In genomic region chr5:143249851-143250250, GRCh38 we compare ENCODE assay signal across 16 cellular contexts.
"Had no signal": no experiment of that assay in that cellular context is flagged by ENCODE, and none has a peak within 500 bp of the region (broad histone marks: within the 10 kb centered on the region; RNA-seq: fewer than 3 reads in every experiment).

No MANE protein-coding gene starts in this region.

- DNase-seq: activated CD4-positive, alpha-beta T cell treated with anti-CD3 and anti-CD28 coated beads, Interleukin-2, amount 10 ng/mL, durations not matched to agents 7 days and 5 days; activated CD4-positive, CD25-positive, alpha-beta regulatory T cell; activated naive CD4-positive, alpha-beta T cell treated with anti-CD3 and anti-CD28 coated beads, Interleukin-2, amount 50 U/mL, for 16 hours; cerebellar nuclear complex; esophagus squamous epithelium; kidney; ovary; stimulated activated CD4-positive, alpha-beta T cell treated with anti-CD3 and anti-CD28 coated beads, Interleukin-4, amount 100 ng/mL, for 4 hours; stomach; T-helper 17 cell had no signal

- H3K27me3 Mint-ChIP-seq: activated CD4-positive, alpha-beta T cell treated with anti-CD3 and anti-CD28 coated beads, Interleukin-2, amount 10 ng/mL, durations not matched to agents 7 days and 5 days; T-helper 17 cell had no signal

- H3K36me3 ChIP-seq: esophagus squamous epithelium, gastroesophageal sphincter, ovary, stomach, thoracic aorta had no signal

- H3K27ac Mint-ChIP-seq: activated CD4-positive, alpha-beta T cell treated with anti-CD3 and anti-CD28 coated beads, Interleukin-2, amount 10 ng/mL, durations not matched to agents 7 days and 5 days; activated T-helper 2 cell treated with anti-CD3 and anti-CD28 coated beads, Interferon-gamma antibody, Interleukin-2, Interleukin-4, amounts not matched to agents 10 μg/mL and 5 μg/mL and 100 μg/mL, durations not matched to agents 14 hours and 24 hours and 36 hours; T-helper 17 cell had no signal

- H3K27ac ChIP-seq: gastroesophageal sphincter, ovary, thoracic aorta had no signal

- FAIRE-seq: endometrium, kidney, TTC549 had no signal

- H3K4me1 Mint-ChIP-seq: activated CD4-positive, alpha-beta T cell treated with anti-CD3 and anti-CD28 coated beads, Interleukin-2, amount 10 ng/mL, durations not matched to agents 7 days and 5 days; T-helper 17 cell had no signal

- H3K4me3 Mint-ChIP-seq: activated CD4-positive, alpha-beta T cell treated with anti-CD3 and anti-CD28 coated beads, Interleukin-2, amount 10 ng/mL, durations not matched to agents 7 days and 5 days; brain; T-helper 17 cell had no signal

- H3K4me3 ChIP-seq: esophagus squamous epithelium, gastroesophageal sphincter, ovary, stomach, thoracic aorta had no signal

- H3K27me3 ChIP-seq: esophagus squamous epithelium, gastroesophageal sphincter, ovary, stomach had no signal

- ATAC-seq: gastroesophageal sphincter, T-helper 17 cell had no signal

- H3K36me3 Mint-ChIP-seq: brain had no signal

- H3K9me3 ChIP-seq: esophagus squamous epithelium, gastroesophageal sphincter, ovary, stomach, thoracic aorta had no signal
